ENCODE assay signal across 8 cellular contexts in the genomic region with DNA sequence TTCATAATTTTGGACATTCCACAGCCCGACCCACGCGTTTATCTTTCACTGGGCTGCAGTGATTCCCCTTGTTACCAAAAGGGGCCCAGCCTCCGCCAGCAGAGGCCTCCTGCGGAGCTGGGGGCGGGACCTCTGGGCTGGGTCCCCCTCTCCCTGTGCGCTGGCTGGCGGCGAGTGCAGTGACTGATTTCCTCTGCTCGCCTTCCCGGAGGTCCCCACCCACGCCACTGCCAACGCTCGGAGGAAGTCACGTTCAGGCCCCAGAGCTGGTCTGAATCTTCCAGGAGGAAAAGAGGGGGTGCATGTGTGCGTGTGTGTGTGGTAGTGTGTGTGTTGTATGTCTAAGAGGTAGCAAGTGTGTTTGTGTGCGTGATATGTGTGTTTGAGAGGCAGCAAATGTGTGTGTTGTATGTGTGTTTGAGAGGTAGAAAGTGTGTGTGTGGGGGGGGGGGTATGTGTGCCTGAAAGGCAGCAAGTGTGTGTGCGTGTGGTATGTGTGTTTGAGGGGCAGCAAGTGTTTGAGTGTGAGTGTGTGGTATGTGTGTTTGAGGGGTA. TPM values are rescaled to one million over a fixed set of nuclear protein-coding genes. Genes with fewer than 3 reads are reported as not detected.
DNase-seq lines count a peak whose midpoint lies in the region; ATAC-seq lines count a peak whose summit lies in the region.

No MANE protein-coding gene starts in this region.

- DNase-seq in activated naive CD8-positive, alpha-beta T cell treated with anti-CD3 and anti-CD28 coated beads, Interleukin-2, amount 10 ng/mL, durations not matched to agents 7 days and 5 days: peak; percentile 69
- peak; percentile 86 for DNase-seq in stimulated activated CD4-positive, alpha-beta T cell treated with anti-CD3 and anti-CD28 coated beads, Interleukin-2, amount 100 ng/mL, for 4 hours (ENCODE audit: low read depth)
- no peak for DNase-seq in GDM1 (lab: John Stamatoyannopoulos, UW)

- H4K20me1 ChIP-seq in BLaER1: peaks cover 44% of the 10 kb centered on the region

- no peak overlapping the region for H3K9ac ChIP-seq in BLaER1

- peaks cover 6% of the 10 kb centered on the region for H3K36me3 Mint-ChIP-seq in T-helper 1 cell treated with Interleukin-12 subunit alpha and Interleukin-12 subunit beta and Interleukin-4 antibody, amounts not matched to agents 30 μg/mL and 1 μg/mL, for 36 hours (ENCODE audit: low read depth)
- H3K36me3 Mint-ChIP-seq in activated naive CD8-positive, alpha-beta T cell treated with anti-CD3 and anti-CD28 coated beads, Interleukin-2, amount 10 ng/mL, durations not matched to agents 7 days and 5 days: peaks cover 9% of the 10 kb centered on the region

- H3K27me3 Mint-ChIP-seq in T-helper 1 cell treated with Interleukin-12 subunit alpha and Interleukin-12 subunit beta and Interleukin-4 antibody, amounts not matched to agents 30 μg/mL and 1 μg/mL, for 36 hours (ENCODE audit: low read depth): peaks cover 29% of the 10 kb centered on the region
- peaks cover 18% of the 10 kb centered on the region for H3K27me3 Mint-ChIP-seq in activated naive CD8-positive, alpha-beta T cell treated with anti-CD3 and anti-CD28 coated beads, Interleukin-2, amount 10 ng/mL, durations not matched to agents 7 days and 5 days

- peaks cover 42% of the 10 kb centered on the region for H3K27me3 ChIP-seq in BLaER1

- H3K36me3 ChIP-seq in BLaER1: peaks cover 4% of the 10 kb centered on the region; the same call in 1 of the 2 replicates

- peaks cover 31% of the 10 kb centered on the region for H3K4me1 ChIP-seq in BLaER1

- H3K4me1 Mint-ChIP-seq in T-helper 1 cell treated with Interleukin-12 subunit alpha and Interleukin-12 subunit beta and Interleukin-4 antibody, amounts not matched to agents 30 μg/mL and 1 μg/mL, for 36 hours (ENCODE audit: low read depth): peaks cover 27% of the 10 kb centered on the region
- H3K4me1 Mint-ChIP-seq in activated naive CD8-positive, alpha-beta T cell treated with anti-CD3 and anti-CD28 coated beads, Interleukin-2, amount 10 ng/mL, durations not matched to agents 7 days and 5 days: peaks cover 19% of the 10 kb centered on the region

- ATAC-seq in activated naive CD8-positive, alpha-beta T cell treated with anti-CD3 and anti-CD28 coated beads, Interleukin-2, amount 10 ng/mL, durations not matched to agents 7 days and 5 days (ENCODE audit: low read depth): peak; percentile 80
- ATAC-seq in GM18867 (IDR thresholded peaks at IDR 0.05; ENCODE audit: unreplicated experiment) (no peak), HG03520 (IDR thresholded peaks at IDR 0.05; ENCODE audit: unreplicated experiment) (no peak)

- POLR2A ChIA-PET in activated naive CD8-positive, alpha-beta T cell treated with anti-CD3 and anti-CD28 coated beads, Interleukin-2, amount 10 ng/mL, durations not matched to agents 7 days and 5 days (lab: Charles Lee): interaction anchor here (0.5 to 2.2 kb wide), 3 partner anchors 36 to 451 kb away, joined by 3 to 7 read pairs (median 6); no protein-coding TSS in a partner anchor

- H3K4me3 Mint-ChIP-seq in T-helper 1 cell treated with Interleukin-12 subunit alpha and Interleukin-12 subunit beta and Interleukin-4 antibody, amounts not matched to agents 30 μg/mL and 1 μg/mL, for 36 hours: peak overlapping the region; percentile 71
- H3K4me3 Mint-ChIP-seq in activated naive CD8-positive, alpha-beta T cell treated with anti-CD3 and anti-CD28 coated beads, Interleukin-2, amount 10 ng/mL, durations not matched to agents 7 days and 5 days: peak overlapping the region; percentile 79

- peaks cover 34% of the 10 kb centered on the region for H3K9me3 ChIP-seq in BLaER1
- no peaks in the 10 kb centered on the region for H3K9me3 ChIP-seq in iPS-18c (ENCODE audit: control insufficient read depth, insufficient read depth, low read length)

- peak overlapping the region; percentile 4 for H3K27ac Mint-ChIP-seq in T-helper 1 cell treated with Interleukin-12 subunit alpha and Interleukin-12 subunit beta and Interleukin-4 antibody, amounts not matched to agents 30 μg/mL and 1 μg/mL, for 36 hours
- peak overlapping the region; percentile 81 for H3K27ac Mint-ChIP-seq in activated naive CD8-positive, alpha-beta T cell treated with anti-CD3 and anti-CD28 coated beads, Interleukin-2, amount 10 ng/mL, durations not matched to agents 7 days and 5 days

- H3K4me2 ChIP-seq in BLaER1: peak overlapping the region; percentile 84

- H3K27ac ChIP-seq in BLaER1: no peak overlapping the region

- H3K9me3 Mint-ChIP-seq in T-helper 1 cell treated with Interleukin-12 subunit alpha and Interleukin-12 subunit beta and Interleukin-4 antibody, amounts not matched to agents 30 μg/mL and 1 μg/mL, for 36 hours: peaks cover 12% of the 10 kb centered on the region
- peaks cover 6% of the 10 kb centered on the region for H3K9me3 Mint-ChIP-seq in activated naive CD8-positive, alpha-beta T cell treated with anti-CD3 and anti-CD28 coated beads, Interleukin-2, amount 10 ng/mL, durations not matched to agents 7 days and 5 days

- H3K4me3 ChIP-seq in BLaER1: no peak overlapping the region
- peak overlapping the region; percentile 32; the same call in 1 of the 2 replicates for H3K4me3 ChIP-seq in iPS-18c (ENCODE audit: insufficient read depth, low read depth, low read length)

RNA-seq across cellular contexts. Expression of a gene that starts 35.0 kb away (rescaled TPM):
- 100 to 1,000 TPM; 213 to 236 TPM for total RNA-seq in activated naive CD8-positive, alpha-beta T cell treated with anti-CD3 and anti-CD28 coated beads, Interleukin-2, amount 10 ng/mL, durations not matched to agents 7 days and 5 days
